In genomic region chr22:25100972-25101371, GRCh38 we compare ENCODE assay signal across 25 cellular contexts.
DNase-seq lines count a peak whose midpoint lies in the region; ATAC-seq, FAIRE-seq and TF ChIP-seq lines count a peak whose summit lies in the region.
"Had no signal": no experiment of that assay in that cellular context is flagged by ENCODE, and none has a peak within 500 bp of the region (broad histone marks: within the 10 kb centered on the region; RNA-seq: fewer than 3 reads in every experiment).

No MANE protein-coding gene starts in this region.

- TF ChIP-seq RAD21 in K562 (CRISPR knock-in tag; conservative IDR thresholded peaks at IDR 0.05 in 1 of 2, IDR thresholded peaks at IDR 0.05 in 1 of 2), result no peak

- BruUV-seq in K562 (replicated peaks; lab: Mats Ljungman, UMichigan), result no TSS peak

- H3K9me1 ChIP-seq in K562 (ENCODE audit: control insufficient read depth, insufficient read depth, low read length), result no peaks in the 10 kb centered on the region

- in situ Hi-C loops in K562 (cut with MboI), result no loop called here

- intact Hi-C loops in left cardiac atrium (cut with DNase I), result no loop called here
- intact Hi-C loops in left ventricle myocardium superior (cut with micrococcal nuclease), result no loop called here
- intact Hi-C loops in K562 (cut with micrococcal nuclease), result no loop called here
- intact Hi-C loops in aorta (cut with DNase I), result no loop called here
- intact Hi-C loops in head of caudate nucleus (cut with DNase I), result no loop called here

- no peak overlapping the region for H3K9ac ChIP-seq in K562 (ENCODE audit: insufficient read depth in 1 of 2, low read depth in 2 of 2, low read length in 2 of 2)

- no peaks in the 10 kb centered on the region for H3K9me3 ChIP-seq in K562 (replicated peaks; ENCODE audit: control insufficient read depth, insufficient read depth, low read depth, low read length)
- H3K9me3 ChIP-seq in aorta (ENCODE audit: control insufficient read depth, low read length), result no peaks in the 10 kb centered on the region
- H3K9me3 ChIP-seq: sigmoid colon had no signal

- peak; percentile 90 for FAIRE-seq in K562 (lab: Jason Lieb, UNC)
- FAIRE-seq: H54 had no signal

- H3K27me3 ChIP-seq in K562 (ENCODE audit: control insufficient read depth in 2 of 2, insufficient read depth in 2 of 2, low read length in 2 of 2) (peaks cover 0 to 4% of the 10 kb centered on the region in 2 experiments; a peak in 1 of 5 replicates), aorta (ENCODE audit: control insufficient read depth in 1 of 2, insufficient read depth in 2 of 2, low read length in 1 of 2) (no peaks in the 10 kb centered on the region)
- H3K27me3 ChIP-seq: sigmoid colon had no signal

- POLR2A ChIA-PET in K562 (lab: Yijun Ruan, JAX), result no interaction called here

- no peaks in the 10 kb centered on the region for H4K20me1 ChIP-seq in K562 (replicated peaks; ENCODE audit: control insufficient read depth, insufficient read depth, low read length)

- H3K27ac ChIP-seq in K562 (ENCODE audit: extremely low read depth, low read depth, low read length), result no peak overlapping the region; the same call in 2 of the 3 replicates
- H3K27ac ChIP-seq in aorta (ENCODE audit: low read depth in 1 of 2, low read length in 2 of 2), result peak overlapping the region; percentile 7 to 94
- H3K27ac ChIP-seq: PC-9, sigmoid colon had no signal

- H3K79me2 ChIP-seq in K562 (ENCODE audit: control insufficient read depth, insufficient read depth, low read length), result no peaks in the 10 kb centered on the region

- no peak for TF ChIP-seq POLR2A in K562 (conservative IDR thresholded peaks at IDR 0.05)

- H3K4me1 ChIP-seq in K562 (replicated peaks in 1 of 2; ENCODE audit: control insufficient read depth in 2 of 2, insufficient read depth in 2 of 2, low read length in 2 of 2), result peaks cover 0 to 9% of the 10 kb centered on the region in 2 experiments; a peak in 3 of 5 replicates
- peaks cover 3 to 4% of the 10 kb centered on the region in 2 donors for H3K4me1 ChIP-seq in aorta (ENCODE audit: control insufficient read depth in 1 of 2, insufficient read depth in 2 of 2, low read length in 2 of 2)
- H3K4me1 ChIP-seq: sigmoid colon had no signal

- no peak for TF ChIP-seq CTCF in K562 (IDR thresholded peaks at IDR 0.05 in 2 of 3, conservative IDR thresholded peaks at IDR 0.05 in 1 of 3; ENCODE audit: insufficient read depth in 2 of 3, low read depth in 1 of 3, low read length in 3 of 3)
- TF ChIP-seq CTCF in fibroblast of the aortic adventitia (IDR thresholded peaks at IDR 0.05; ENCODE audit: insufficient read depth, low read length), result no peak

- TF ChIP-seq EP300 in K562 (IDR thresholded peaks at IDR 0.05; ENCODE audit: low read length), result peak; percentile 24; the same call in 1 of the 2 replicates

- H3K36me3 ChIP-seq in K562 (ENCODE audit: control insufficient read depth, insufficient read depth, low read length), result no peaks in the 10 kb centered on the region
- H3K36me3 ChIP-seq in aorta (ENCODE audit: control insufficient read depth in 1 of 2, insufficient read depth in 2 of 2, low read length in 1 of 2), result no peaks in the 10 kb centered on the region
- H3K36me3 ChIP-seq: sigmoid colon had no signal

- WGBS in K562 (ENCODE audit: insufficient coverage, low coverage, missing lambda C conversion rate), result 3% methylated on average over 4 of the region's 5 CpGs
- WGBS in aorta, 2 donors, result 2 to 4% methylated on average over 5 of the region's 5 CpGs

- H3K4me3 ChIP-seq in K562 (no peak overlapping the region), fibroblast of the aortic adventitia (ENCODE audit: low read depth, low read length) (no peak overlapping the region), aorta (ENCODE audit: low read length in 2 of 2) (no peak overlapping the region)
- H3K4me3 ChIP-seq: PC-9, sigmoid colon had no signal

- H2AFZ ChIP-seq in K562 (ENCODE audit: low read depth, low read length), result peak overlapping the region; percentile 19; the same call in 1 of the 2 replicates
- H2AFZ ChIP-seq: PC-9 had no signal

- H3K4me2 ChIP-seq in K562 (ENCODE audit: insufficient read depth, low read length), result peak overlapping the region; percentile 25; the same call in 1 of the 2 replicates
- H3K4me2 ChIP-seq: PC-9 had no signal

- DNase-seq in left cardiac atrium, result peak; percentile 57
- no peak for DNase-seq in left ventricle myocardium superior
- DNase-seq in K562 (ENCODE audit: extremely low read depth in 1 of 4, low spot score in 3 of 4), result peak; percentile 76 to 80 (median 76)
- DNase-seq in fibroblast of the aortic adventitia (ENCODE audit: low read depth), result peak; percentile 16
- no peak for DNase-seq in aorta
- DNase-seq in NCI-H526 (lab: John Stamatoyannopoulos, UW), result no peak
- no peak for DNase-seq in medulla oblongata (ENCODE audit: extremely low spot score)
- DNase-seq in head of caudate nucleus, result no peak
- DNase-seq: activated CD4-positive, alpha-beta T cell treated with anti-CD3 and anti-CD28 coated beads, Interleukin-2, amount 10 ng/mL, durations not matched to agents 24 days and 14 days; activated naive CD8-positive, alpha-beta T cell treated with anti-CD3 and anti-CD28 coated beads for 36 hours; C1 segment of cervical spinal cord; KG1; left colon; midbrain; MV-4-11; NCI-H1694; NCI-H774; PC-9; posterior cingulate gyrus; SHP77 treated with DMSO at 0.1 percent for 48 hours; sigmoid colon; stimulated activated CD4-positive, alpha-beta T cell treated with anti-CD3 and anti-CD28 coated beads, Interleukin-15, amount 100 ng/mL, for 24 hours; stimulated activated CD8-positive, alpha-beta memory T cell treated with anti-CD3 and anti-CD28 coated beads, Interleukin-4, amount 100 ng/mL, for 48 hours; T-helper 1 cell had no signal

- CTCF ChIA-PET in K562 (lab: Yijun Ruan, JAX; ENCODE audit: low intra/inter-chr PET ratio), result no interaction called here

- peak; percentile 48 to 58 for ATAC-seq in left cardiac atrium
- no peak for ATAC-seq in left ventricle myocardium superior
- peak; percentile 80 for ATAC-seq in K562
- peak; percentile 75 for ATAC-seq in aorta (ENCODE audit: low FRiP score)

TF ChIP-seq in K562, 482 proteins besides CTCF, POLR2A, EP300 and RAD21 (continues in another document):
- no peak for TF ChIP-seq ZBTB12 (CRISPR knock-in tag; IDR thresholded peaks at IDR 0.05)
- TF ChIP-seq CREM (IDR thresholded peaks at IDR 0.05; ENCODE audit: low read depth), result no peak
- TF ChIP-seq POLR2H (tag; IDR thresholded peaks at IDR 0.05; ENCODE audit: low read depth), result no peak
- no peak for TF ChIP-seq WHSC1 (IDR thresholded peaks at IDR 0.05; ENCODE audit: low read length)
- no peak for TF ChIP-seq IRF2 (CRISPR knock-in tag; IDR thresholded peaks at IDR 0.05)
- TF ChIP-seq NFIC (IDR thresholded peaks at IDR 0.05), result peak; percentile 29; the same call in 1 of the 2 replicates
- TF ChIP-seq, protein P1, sequence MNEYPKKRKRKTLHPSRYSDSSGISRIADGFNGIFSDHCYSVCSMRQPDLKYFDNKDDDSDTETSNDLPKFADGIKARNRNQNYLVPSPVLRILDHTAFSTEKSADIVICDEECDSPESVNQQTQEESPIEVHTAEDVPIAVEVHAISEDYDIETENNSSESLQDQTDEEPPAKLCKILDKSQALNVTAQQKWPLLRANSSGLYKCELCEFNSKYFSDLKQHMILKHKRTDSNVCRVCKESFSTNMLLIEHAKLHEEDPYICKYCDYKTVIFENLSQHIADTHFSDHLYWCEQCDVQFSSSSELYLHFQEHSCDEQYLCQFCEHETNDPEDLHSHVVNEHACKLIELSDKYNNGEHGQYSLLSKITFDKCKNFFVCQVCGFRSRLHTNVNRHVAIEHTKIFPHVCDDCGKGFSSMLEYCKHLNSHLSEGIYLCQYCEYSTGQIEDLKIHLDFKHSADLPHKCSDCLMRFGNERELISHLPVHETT (CRISPR knock-in tag; conservative IDR thresholded peaks at IDR 0.05 in 1 of 2, IDR thresholded peaks at IDR 0.05 in 1 of 2), result no peak
- TF ChIP-seq ZNF121 (CRISPR knock-in tag; conservative IDR thresholded peaks at IDR 0.05), result no peak
- peak; percentile 70 for TF ChIP-seq NCOR1 (IDR thresholded peaks at IDR 0.05)
- TF ChIP-seq ARID1B (IDR thresholded peaks at IDR 0.05), result peak; percentile 85
- no peak for TF ChIP-seq KDM4B (IDR thresholded peaks at IDR 0.05; ENCODE audit: borderline replicate concordance in 2 of 2, low read depth in 1 of 2)
- peak; percentile 60; the same call in 1 of the 2 replicates for TF ChIP-seq DPF2 (IDR thresholded peaks at IDR 0.05)

Comparison
In these comparisons a context has a peak if more than half of its experiments do, and no peak if none do; other contexts are left out.
1. DNase-seq: peak in left cardiac atrium (single experiment), K562 (4 of 4) and fibroblast of the aortic adventitia (single experiment); none in left ventricle myocardium superior (single experiment), aorta (0 of 2), NCI-H526 (0 of 2), medulla oblongata (single experiment) and head of caudate nucleus (0 of 42).